34 cellular contexts compared by ENCODE assay signal in genomic region chr4:120926358-120927025, GRCh38. TPM values are rescaled to one million over a fixed set of nuclear protein-coding genes. Genes with fewer than 3 reads are reported as not detected.
"Had no signal": no experiment of that assay in that cellular context is flagged by ENCODE, and none has a peak within 500 bp of the region (broad histone marks: within the 10 kb centered on the region; RNA-seq: fewer than 3 reads in every experiment).

No MANE protein-coding gene starts in this region.

- H3K9me3 ChIP-seq: ascending aorta, gastroesophageal sphincter, heart right ventricle had no signal

- H3K9me3 Mint-ChIP-seq: activated CD4-positive, alpha-beta memory T cell treated with anti-CD3 and anti-CD28 coated beads for 36 hours; activated naive CD4-positive, alpha-beta T cell treated with anti-CD3 and anti-CD28 coated beads for 36 hours; activated naive CD4-positive, alpha-beta T cell treated with anti-CD3 and anti-CD28 coated beads, Interleukin-2, amount 50 U/mL, for 24 hours; activated naive CD8-positive, alpha-beta T cell treated with anti-CD3 and anti-CD28 coated beads for 36 hours; activated naive CD8-positive, alpha-beta T cell treated with anti-CD3 and anti-CD28 coated beads, Interleukin-2, amount 50 U/mL, for 24 hours; activated T-helper 1 cell treated with anti-CD3 and anti-CD28 coated beads, Interleukin-12 subunit alpha, Interleukin-12 subunit beta, Interleukin-2, Interleukin-4 antibody, amounts not matched to agents 30 ng/mL and 10 ng/mL and 1 ng/mL, durations not matched to agents 14 hours and 24 hours and 36 hours; activated T-helper 2 cell treated with anti-CD3 and anti-CD28 coated beads, Interferon-gamma antibody, Interleukin-2, Interleukin-4, amounts not matched to agents 10 μg/mL and 5 μg/mL and 100 μg/mL, durations not matched to agents 14 hours and 24 hours and 36 hours; central memory CD8-positive, alpha-beta T cell; effector memory CD8-positive, alpha-beta T cell; T-cell; T-helper 2 cell treated with Interferon-gamma antibody and Interleukin-4, amounts not matched to agents 5 μg/mL and 100 μg/mL, for 36 hours had no signal

- H3K4me3 Mint-ChIP-seq: activated CD4-positive, alpha-beta memory T cell treated with anti-CD3 and anti-CD28 coated beads for 36 hours; activated CD4-positive, alpha-beta T cell treated with anti-CD3 and anti-CD28 coated beads for 36 hours; activated CD4-positive, alpha-beta T cell treated with anti-CD3 and anti-CD28 coated beads, Interleukin-2, amount 10 ng/mL, durations not matched to agents 24 days and 14 days; activated CD8-positive, alpha-beta memory T cell treated with anti-CD3 and anti-CD28 coated beads, Interleukin-2, amount 10 ng/mL, durations not matched to agents 7 days and 5 days; activated CD8-positive, alpha-beta T cell treated with anti-CD3 and anti-CD28 coated beads, Interleukin-2, amount 10 ng/mL, durations not matched to agents 7 days and 5 days; activated naive CD4-positive, alpha-beta T cell treated with anti-CD3 and anti-CD28 coated beads for 36 hours; activated naive CD4-positive, alpha-beta T cell treated with anti-CD3 and anti-CD28 coated beads, Interleukin-2, amount 50 U/mL, for 24 hours; activated naive CD8-positive, alpha-beta T cell treated with anti-CD3 and anti-CD28 coated beads for 36 hours; activated naive CD8-positive, alpha-beta T cell treated with anti-CD3 and anti-CD28 coated beads, Interleukin-2, amount 50 U/mL, for 24 hours; activated T-helper 1 cell treated with anti-CD3 and anti-CD28 coated beads, Interleukin-12 subunit alpha, Interleukin-12 subunit beta, Interleukin-2, Interleukin-4 antibody, amounts not matched to agents 30 ng/mL and 10 ng/mL and 1 ng/mL, durations not matched to agents 14 hours and 24 hours and 36 hours; brain; central memory CD8-positive, alpha-beta T cell; effector memory CD8-positive, alpha-beta T cell; T-cell; T-helper 17 cell; T-helper 2 cell treated with Interferon-gamma antibody and Interleukin-4, amounts not matched to agents 5 μg/mL and 100 μg/mL, for 36 hours had no signal

- H3K27me3 ChIP-seq: ascending aorta, gastroesophageal sphincter had no signal

- H3K4me1 ChIP-seq: ascending aorta had no signal

- H3K4me3 ChIP-seq: ascending aorta, gastroesophageal sphincter, heart right ventricle had no signal

- H3K27ac Mint-ChIP-seq: activated CD4-positive, alpha-beta memory T cell treated with anti-CD3 and anti-CD28 coated beads for 36 hours; activated CD4-positive, alpha-beta T cell treated with anti-CD3 and anti-CD28 coated beads for 36 hours; activated CD4-positive, alpha-beta T cell treated with anti-CD3 and anti-CD28 coated beads, Interleukin-2, amount 10 ng/mL, durations not matched to agents 24 days and 14 days; activated CD8-positive, alpha-beta memory T cell treated with anti-CD3 and anti-CD28 coated beads, Interleukin-2, amount 10 ng/mL, durations not matched to agents 7 days and 5 days; activated CD8-positive, alpha-beta T cell treated with anti-CD3 and anti-CD28 coated beads, Interleukin-2, amount 10 ng/mL, durations not matched to agents 7 days and 5 days; activated naive CD4-positive, alpha-beta T cell treated with anti-CD3 and anti-CD28 coated beads for 36 hours; activated naive CD4-positive, alpha-beta T cell treated with anti-CD3 and anti-CD28 coated beads, Interleukin-2, amount 50 U/mL, for 24 hours; activated naive CD8-positive, alpha-beta T cell treated with anti-CD3 and anti-CD28 coated beads for 36 hours; activated naive CD8-positive, alpha-beta T cell treated with anti-CD3 and anti-CD28 coated beads, Interleukin-2, amount 50 U/mL, for 24 hours; activated T-helper 1 cell treated with anti-CD3 and anti-CD28 coated beads, Interleukin-12 subunit alpha, Interleukin-12 subunit beta, Interleukin-2, Interleukin-4 antibody, amounts not matched to agents 30 ng/mL and 10 ng/mL and 1 ng/mL, durations not matched to agents 14 hours and 24 hours and 36 hours; activated T-helper 2 cell treated with anti-CD3 and anti-CD28 coated beads, Interferon-gamma antibody, Interleukin-2, Interleukin-4, amounts not matched to agents 10 μg/mL and 5 μg/mL and 100 μg/mL, durations not matched to agents 14 hours and 24 hours and 36 hours; brain; effector memory CD8-positive, alpha-beta T cell; T-cell; T-helper 17 cell; T-helper 2 cell treated with Interferon-gamma antibody and Interleukin-4, amounts not matched to agents 5 μg/mL and 100 μg/mL, for 36 hours had no signal

- H3K36me3 ChIP-seq: ascending aorta, gastroesophageal sphincter, heart right ventricle, WERI-Rb-1 had no signal

- H3K27ac ChIP-seq: ascending aorta, epithelial cell of prostate, gastroesophageal sphincter, heart right ventricle, WERI-Rb-1 had no signal

- H3K36me3 Mint-ChIP-seq: activated CD4-positive, alpha-beta memory T cell treated with anti-CD3 and anti-CD28 coated beads for 36 hours; activated CD8-positive, alpha-beta memory T cell treated with anti-CD3 and anti-CD28 coated beads, Interleukin-2, amount 10 ng/mL, durations not matched to agents 7 days and 5 days; activated naive CD4-positive, alpha-beta T cell treated with anti-CD3 and anti-CD28 coated beads, Interleukin-2, amount 50 U/mL, for 24 hours; activated naive CD8-positive, alpha-beta T cell treated with anti-CD3 and anti-CD28 coated beads for 36 hours; brain; T-cell had no signal

- ATAC-seq: activated CD4-positive, alpha-beta T cell treated with anti-CD3 and anti-CD28 coated beads for 36 hours; activated CD8-positive, alpha-beta memory T cell treated with anti-CD3 and anti-CD28 coated beads, Interleukin-2, amount 10 ng/mL, durations not matched to agents 7 days and 5 days; activated CD8-positive, alpha-beta T cell treated with anti-CD3 and anti-CD28 coated beads, Interleukin-2, amount 10 ng/mL, durations not matched to agents 7 days and 5 days; activated naive CD8-positive, alpha-beta T cell treated with anti-CD3 and anti-CD28 coated beads, Interleukin-2, amount 50 U/mL, for 24 hours; effector memory CD8-positive, alpha-beta T cell; gastroesophageal sphincter; heart right ventricle; T-cell; T-helper 17 cell had no signal

- DNase-seq: activated CD4-positive, alpha-beta memory T cell treated with anti-CD3 and anti-CD28 coated beads for 36 hours; activated CD4-positive, alpha-beta T cell treated with anti-CD3 and anti-CD28 coated beads for 36 hours; activated CD4-positive, alpha-beta T cell treated with anti-CD3 and anti-CD28 coated beads, Interleukin-2, amount 10 ng/mL, durations not matched to agents 24 days and 14 days; activated CD4-positive, CD25-positive, alpha-beta regulatory T cell; activated CD4-positive, CD25-positive, alpha-beta regulatory T cell treated with anti-CD3 and anti-CD28 coated beads, Interleukin-2, amount 50 U/mL, for 72 hours; activated CD8-positive, alpha-beta memory T cell treated with anti-CD3 and anti-CD28 coated beads, Interleukin-2, amount 10 ng/mL, durations not matched to agents 7 days and 5 days; activated CD8-positive, alpha-beta memory T cell treated with anti-CD3 and anti-CD28 coated beads, Interleukin-2, amount 50 U/mL, for 4 hours; activated CD8-positive, alpha-beta T cell treated with anti-CD3 and anti-CD28 coated beads, Interleukin-2, amount 10 ng/mL, durations not matched to agents 7 days and 5 days; activated effector memory CD4-positive, alpha-beta T cell treated with anti-CD3 and anti-CD28 coated beads, Interleukin-2, amount 50 U/mL, for 16 hours; activated naive CD4-positive, alpha-beta T cell treated with anti-CD3 and anti-CD28 coated beads for 36 hours; activated naive CD8-positive, alpha-beta T cell treated with anti-CD3 and anti-CD28 coated beads for 36 hours; activated naive CD8-positive, alpha-beta T cell treated with anti-CD3 and anti-CD28 coated beads, Interleukin-2, amount 50 U/mL, for 24 hours; activated T-cell treated with anti-CD3 and anti-CD28 coated beads, Interleukin-2, amount 50 U/mL, for 1 hour; activated T-cell treated with anti-CD3 and anti-CD28 coated beads, Interleukin-2, amount 50 U/mL, for 48 hours; cortex of kidney; dermis blood vessel endothelial cell; effector CD4-positive, alpha-beta T cell; effector memory CD8-positive, alpha-beta T cell; foreskin melanocyte; heart right ventricle; SW 1271; T-cell; T-helper 17 cell; T1000; WERI-Rb-1 had no signal

RNA-seq across cellular contexts. Expression of gene PRDM5, which starts 4.0 kb away (rescaled TPM):
- total RNA-seq: activated CD4-positive, alpha-beta T cell treated with anti-CD3 and anti-CD28 coated beads, Interleukin-2, amount 10 ng/mL, durations not matched to agents 24 days and 14 days; activated T-helper 1 cell treated with anti-CD3 and anti-CD28 coated beads, Interleukin-12 subunit alpha, Interleukin-12 subunit beta, Interleukin-2, Interleukin-4 antibody, amounts not matched to agents 30 ng/mL and 10 ng/mL and 1 ng/mL, durations not matched to agents 14 hours and 24 hours and 36 hours; activated T-helper 2 cell treated with anti-CD3 and anti-CD28 coated beads, Interferon-gamma antibody, Interleukin-2, Interleukin-4, amounts not matched to agents 10 μg/mL and 5 μg/mL and 100 μg/mL, durations not matched to agents 14 hours and 24 hours and 36 hours had no signal
